In genomic region chr11:130165601-130166456, GRCh38 we compare ENCODE assay signal across 1 cellular context.
A peak's percentile ranks its signal among the peaks of the same experiment; 100 is the strongest.
TF ChIP-seq lines count a peak whose summit lies in the region.

No MANE protein-coding gene starts in this region.

TF ChIP-seq in HepG2, 621 proteins besides CTCF, POLR2A, EP300 and RAD21:
- no peak for TF ChIP-seq ZNF3 (CRISPR knock-in tag; IDR thresholded peaks at IDR 0.05)
- TF ChIP-seq ZNF629 (CRISPR knock-in tag; conservative IDR thresholded peaks at IDR 0.05): peak; percentile 75
TF ChIP-seq in HepG2: peak in this region for 1.
